In the genomic region with DNA sequence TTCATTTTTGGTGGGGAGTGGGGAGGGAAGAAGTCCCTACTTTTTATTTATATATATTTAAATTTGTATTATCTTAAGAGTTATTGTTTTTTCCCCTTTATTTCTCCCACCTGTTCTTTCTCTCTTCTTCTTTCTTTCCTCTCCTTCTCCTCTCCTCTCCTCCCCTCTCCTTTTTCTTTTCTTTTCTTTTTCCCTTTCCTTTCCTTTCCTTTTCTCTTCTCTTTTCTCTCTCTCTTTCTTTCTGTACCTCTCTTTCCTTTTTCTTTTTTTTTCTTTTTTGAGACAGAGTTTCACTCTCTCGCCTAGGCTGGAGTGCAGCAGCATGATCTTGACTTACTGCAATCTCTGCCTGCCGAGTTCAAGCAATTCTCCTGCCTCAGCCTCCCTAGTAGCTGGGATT, we compare ENCODE assay signal across 19 cellular contexts. TPM values are rescaled to one million over a fixed set of nuclear protein-coding genes. Genes with fewer than 3 reads are reported as not detected.
DNase-seq lines count a peak whose midpoint lies in the region; ATAC-seq and TF ChIP-seq lines count a peak whose summit lies in the region.
"Had no signal": no experiment of that assay in that cellular context is flagged by ENCODE, and none has a peak within 500 bp of the region (broad histone marks: within the 10 kb centered on the region; RNA-seq: fewer than 3 reads in every experiment).

No MANE protein-coding gene starts in this region.

- TF ChIP-seq CTCF in OCI-LY7 (conservative IDR thresholded peaks at IDR 0.05; ENCODE audit: low read length) (no peak), Peyer's patch (IDR thresholded peaks at IDR 0.05) (no peak)

- H3K27ac Mint-ChIP-seq in stimulated activated naive CD8-positive, alpha-beta T cell treated with anti-CD3 and anti-CD28 coated beads, Interleukin-15, Interleukin-2, amounts not matched to agents 100 ng/mL and 50 ng/mL, for 24 hours = peak overlapping the region; percentile 43
- peak overlapping the region in 3 of 6 donors; percentile 46 to 84 (median 83) for H3K27ac Mint-ChIP-seq in immature natural killer cell

- H3K4me3 ChIP-seq in OCI-LY7 (ENCODE audit: low read depth, low read length, poor library complexity, severe bottlenecking) = no peak overlapping the region
- H3K4me3 ChIP-seq in Peyer's patch = no peak overlapping the region

- H3K4me1 ChIP-seq in OCI-LY7 (ENCODE audit: insufficient read depth, low read length, poor library complexity, severe bottlenecking) = peaks cover 29% of the 10 kb centered on the region
- H3K4me1 ChIP-seq in Peyer's patch = peaks cover 0 to 19% (median 4%) of the 10 kb centered on the region in 4 donors

- CTCF ChIA-PET in OCI-LY7 (lab: Charles Lee; ENCODE audit: unreplicated experiment) = no interaction called here

- no peaks in the 10 kb centered on the region for H4K20me1 ChIP-seq in OCI-LY7 (ENCODE audit: insufficient read depth, low read length)

- H3K4me2 ChIP-seq in OCI-LY7 (ENCODE audit: low read length) = peak overlapping the region; percentile 87; the same call in 1 of the 2 replicates

- no peak overlapping the region for H2AFZ ChIP-seq in OCI-LY7 (ENCODE audit: low read length)

- H3K27ac ChIP-seq in OCI-LY7 (ENCODE audit: low read depth, low read length, poor library complexity, severe bottlenecking) (no peak overlapping the region), Peyer's patch (no peak overlapping the region)
- H3K27ac ChIP-seq: breast epithelium, esophagus muscularis mucosa, sigmoid colon had no signal

- H3K27me3 ChIP-seq in Peyer's patch = no peaks in the 10 kb centered on the region
- H3K27me3 ChIP-seq: breast epithelium, esophagus muscularis mucosa, sigmoid colon had no signal

- H3K9me2 ChIP-seq in OCI-LY7 (ENCODE audit: insufficient read depth, low read length) = no peaks in the 10 kb centered on the region

- H3K79me2 ChIP-seq in OCI-LY7 (ENCODE audit: insufficient read depth, low read depth, low read length) = peaks cover 34% of the 10 kb centered on the region

- H3K36me3 Mint-ChIP-seq in stimulated activated naive CD8-positive, alpha-beta T cell treated with anti-CD3 and anti-CD28 coated beads, Interleukin-15, Interleukin-2, amounts not matched to agents 100 ng/mL and 50 ng/mL, for 24 hours (ENCODE audit: low read depth) = peaks cover 4% of the 10 kb centered on the region
- H3K36me3 Mint-ChIP-seq in immature natural killer cell = peaks cover 0 to 4% (median 0%) of the 10 kb centered on the region in 3 donors

- POLR2A ChIA-PET in OCI-LY7 (lab: Charles Lee) = no interaction called here

- no peaks in the 10 kb centered on the region for H3K9me3 ChIP-seq in OCI-LY7 (ENCODE audit: low read length)
- no peaks in the 10 kb centered on the region for H3K9me3 ChIP-seq in Peyer's patch
- H3K9me3 ChIP-seq: breast epithelium, esophagus muscularis mucosa, sigmoid colon had no signal

- no peaks in the 10 kb centered on the region for H3K9me3 Mint-ChIP-seq in stimulated activated naive CD8-positive, alpha-beta T cell treated with anti-CD3 and anti-CD28 coated beads, Interleukin-15, Interleukin-2, amounts not matched to agents 100 ng/mL and 50 ng/mL, for 24 hours
- H3K9me3 Mint-ChIP-seq in immature natural killer cell = no peaks in the 10 kb centered on the region

- peaks cover 44% of the 10 kb centered on the region for H3K4me1 Mint-ChIP-seq in stimulated activated naive CD8-positive, alpha-beta T cell treated with anti-CD3 and anti-CD28 coated beads, Interleukin-15, Interleukin-2, amounts not matched to agents 100 ng/mL and 50 ng/mL, for 24 hours (ENCODE audit: low read depth)
- peaks cover 37 to 57% of the 10 kb centered on the region in 2 donors for H3K4me1 Mint-ChIP-seq in immature natural killer cell

- peaks cover 3% of the 10 kb centered on the region; the same call in 1 of the 2 replicates for H3K36me3 ChIP-seq in OCI-LY7 (ENCODE audit: insufficient read depth, low read length)
- H3K36me3 ChIP-seq in Peyer's patch = peaks cover 0 to 10% (median 0%) of the 10 kb centered on the region in 3 donors
- H3K36me3 ChIP-seq: breast epithelium had no signal

- peak overlapping the region; percentile 94 for H3K4me3 Mint-ChIP-seq in stimulated activated naive CD8-positive, alpha-beta T cell treated with anti-CD3 and anti-CD28 coated beads, Interleukin-15, Interleukin-2, amounts not matched to agents 100 ng/mL and 50 ng/mL, for 24 hours
- peak overlapping the region; percentile 30 to 98 (median 95) for H3K4me3 Mint-ChIP-seq in immature natural killer cell

- BruUV-seq in OCI-LY7 (replicated peaks; lab: Mats Ljungman, UMichigan) = no TSS peak

- intact Hi-C loops in OCI-LY7 (cut with micrococcal nuclease; ENCODE audit: unreplicated experiment) = no loop called here

- no peak for ATAC-seq in stimulated activated naive CD8-positive, alpha-beta T cell treated with anti-CD3 and anti-CD28 coated beads, Interleukin-15, Interleukin-2, amounts not matched to agents 100 U/mL and 50 U/mL, for 24 hours
- ATAC-seq in HG02981 (IDR thresholded peaks at IDR 0.05; ENCODE audit: unreplicated experiment) (no peak), GM18907 (IDR thresholded peaks at IDR 0.05; ENCODE audit: unreplicated experiment) (no peak)
- ATAC-seq: SK-N-SH treated with all-trans-retinoic acid at 6 μM for 48 hours had no signal

- TF ChIP-seq POLR2A in Peyer's patch (IDR thresholded peaks at IDR 0.05) = no peak

- no peak for DNase-seq in stimulated activated naive CD8-positive, alpha-beta T cell treated with anti-CD3 and anti-CD28 coated beads, Interleukin-15, Interleukin-2, amounts not matched to agents 100 U/mL and 50 U/mL, for 24 hours
- DNase-seq in OCI-LY7 (ENCODE audit: low spot score) (no peak), immature natural killer cell (no peak), DMS114 treated with DMSO at 0.1 percent for 48 hours (lab: John Stamatoyannopoulos, UW; ENCODE audit: unreplicated experiment) (no peak), Peyer's patch (no peak)
- DNase-seq: activated CD8-positive, alpha-beta memory T cell treated with anti-CD3 and anti-CD28 coated beads for 24 hours; activated naive CD4-positive, alpha-beta T cell treated with anti-CD3 and anti-CD28 coated beads, Interleukin-2, amount 50 U/mL, for 16 hours; AML-193; KBM-7; NCI-H1092; NCI-H748 treated with DMSO at 0.1 percent for 48 hours; occipital lobe; sigmoid colon had no signal

- H3K27me3 Mint-ChIP-seq in stimulated activated naive CD8-positive, alpha-beta T cell treated with anti-CD3 and anti-CD28 coated beads, Interleukin-15, Interleukin-2, amounts not matched to agents 100 ng/mL and 50 ng/mL, for 24 hours = no peaks in the 10 kb centered on the region
- peaks cover 0 to 11% (median 8%) of the 10 kb centered on the region in 3 donors for H3K27me3 Mint-ChIP-seq in immature natural killer cell (ENCODE audit: low read depth in 3 of 3)

RNA-seq across cellular contexts. Expression of a gene that starts 1.9 kb away (rescaled TPM):
- total RNA-seq in OCI-LY7 (2014; rRNA removed; shearing (Covaris generic)) = 34.6 and 66.4 TPM in 2 replicates
- 16.8 and 17.8 TPM in 2 replicates for total RNA-seq in OCI-LY7 (2022)
- 10 to 100 TPM; 70.8 to 76.9 (median 75.5) TPM for polyA plus RNA-seq in immature natural killer cell
- total RNA-seq in Peyer's patch = 10 to 100 TPM; 23.9 to 41.7 (median 30.7) TPM

RNA-seq across cellular contexts. Expression of a gene that starts 2.4 kb away (rescaled TPM):
- total RNA-seq in OCI-LY7 (2014; rRNA removed; shearing (Covaris generic)) = 48.3 and 55.8 TPM in 2 replicates
- total RNA-seq in OCI-LY7 (2022) (36.0 and 40.0 TPM in 2 replicates), Peyer's patch (10 to 100 TPM in 2 of 4 donors, 1 to 10 TPM in 2; 5.4 to 12.4 (median 10.0) TPM)
- 10 to 100 TPM; 44.0 to 58.6 (median 50.3) TPM for polyA plus RNA-seq in immature natural killer cell

RNA-seq across cellular contexts. Expression of a gene that starts 23.2 kb away (rescaled TPM):
- total RNA-seq in OCI-LY7 (2014; rRNA removed; shearing (Covaris generic)) = 5.6 and 10.7 TPM in 2 replicates
- 12.7 and 13.5 TPM in 2 replicates for total RNA-seq in OCI-LY7 (2022)
- 1 to 10 TPM; 5.2 to 7.0 (median 6.1) TPM for polyA plus RNA-seq in immature natural killer cell
- total RNA-seq in Peyer's patch = 10 to 100 TPM in 2 of 4 donors, 1 to 10 TPM in 2; 8.3 to 19.6 (median 11.0) TPM

RNA-seq across cellular contexts. Expression of a gene that starts 27.6 kb away (rescaled TPM):
- total RNA-seq in OCI-LY7 (2014; rRNA removed; shearing (Covaris generic)) = 0.47 TPM in 1 of 2 replicates, not detected in the other
- 0.40 TPM in 1 of 2 replicates, not detected in the other for total RNA-seq in OCI-LY7 (2022)
- 1 to 10 TPM in 1 of 3 donors, under 1 TPM in 1, not detected in 1; 0.23 to 1.3 TPM for polyA plus RNA-seq in immature natural killer cell
- total RNA-seq in Peyer's patch = 10 to 100 TPM; 15.7 to 98.4 (median 62.8) TPM

RNA-seq across cellular contexts. Expression of a gene that starts 35.6 kb away (rescaled TPM):
- total RNA-seq in OCI-LY7 (2014; rRNA removed; shearing (Covaris generic)) = 1.7 and 3.9 TPM in 2 replicates
- total RNA-seq in OCI-LY7 (2022) (3.4 and 5.2 TPM in 2 replicates), Peyer's patch (1 to 10 TPM in 3 of 4 donors, not detected in 1; 3.6 to 6.8 (median 3.8) TPM)
- polyA plus RNA-seq in immature natural killer cell = 10 to 100 TPM in 2 of 3 donors, 1 to 10 TPM in 1; 8.9 to 14.8 (median 14.7) TPM
